In genomic region chr3:133487920-133488540, GRCh38 we compare ENCODE assay signal across 8 cellular contexts.
DNase-seq lines count a peak whose midpoint lies in the region; ATAC-seq and TF ChIP-seq lines count a peak whose summit lies in the region.

No MANE protein-coding gene starts in this region.

- no peak overlapping the region for H3K4me3 ChIP-seq in brain microvascular endothelial cell (ENCODE audit: low read depth, low read length)

- intact Hi-C loops in natural killer cell (cut with micrococcal nuclease), result loop anchor here (1.0 kb wide), 1 partner anchor 90 kb away; no protein-coding TSS in a partner anchor

- H3K9me3 Mint-ChIP-seq in natural killer cell, result no peaks in the 10 kb centered on the region

- no peak overlapping the region for H3K27ac Mint-ChIP-seq in natural killer cell

- in situ Hi-C loops in brain microvascular endothelial cell (cut with HindIII; ENCODE audit: low pct_ligation_motif_present, low sequenced_read_pairs), result loop anchor here (25.0 kb wide), 1 partner anchor 99 kb away; no protein-coding TSS in a partner anchor

- no peaks in the 10 kb centered on the region for H3K36me3 ChIP-seq in brain microvascular endothelial cell (replicated peaks)

- no peaks in the 10 kb centered on the region for H3K36me3 Mint-ChIP-seq in natural killer cell

- DNase-seq in GM03348 (ENCODE audit: low spot score) (peak; percentile 75), T follicular helper cell (ENCODE audit: low read depth) (peak; percentile 40), brain microvascular endothelial cell (no peak), natural killer cell (peak; percentile 26), ureter (ENCODE audit: low spot score) (no peak), NCI-H146 (lab: John Stamatoyannopoulos, UW) (no peak), foreskin melanocyte (no peak)

- peaks cover 0 to 3% of the 10 kb centered on the region in 2 donors for H3K27me3 Mint-ChIP-seq in natural killer cell (ENCODE audit: low read depth in 2 of 2)

- no peak overlapping the region for H3K4me3 Mint-ChIP-seq in natural killer cell

- peak; percentile 71 for TF ChIP-seq CTCF in brain microvascular endothelial cell (IDR thresholded peaks at IDR 0.05; ENCODE audit: low read depth, low read length, missing control alignments)
- peak; percentile 65 for TF ChIP-seq CTCF in natural killer cell (IDR thresholded peaks at IDR 0.05)

- H3K27me3 ChIP-seq in brain microvascular endothelial cell (replicated peaks), result no peaks in the 10 kb centered on the region

- peaks cover 0 to 7% of the 10 kb centered on the region in 2 donors for H3K4me1 Mint-ChIP-seq in natural killer cell

- no peak overlapping the region for H3K27ac ChIP-seq in brain microvascular endothelial cell

- peak; percentile 73 to 81 (median 73) for ATAC-seq in natural killer cell
- no peak for ATAC-seq in HG02840 (IDR thresholded peaks at IDR 0.05; ENCODE audit: low FRiP score, unreplicated experiment)

Comparison
In these comparisons a context has a peak if more than half of its experiments do, and no peak if none do; other contexts are left out.
1. DNase-seq: peak in GM03348 (single experiment), T follicular helper cell (single experiment) and natural killer cell (single experiment); none in brain microvascular endothelial cell (single experiment), ureter (single experiment), NCI-H146 (single experiment) and foreskin melanocyte (single experiment).